Comparison of ENCODE assay signal across 18 cellular contexts in genomic region chr20:18988701-18989100, GRCh38.
DNase-seq lines count a peak whose midpoint lies in the region; ATAC-seq and TF ChIP-seq lines count a peak whose summit lies in the region.
"Had no signal": no experiment of that assay in that cellular context is flagged by ENCODE, and none has a peak within 500 bp of the region (broad histone marks: within the 10 kb centered on the region; RNA-seq: fewer than 3 reads in every experiment).

No MANE protein-coding gene starts in this region.

- H3K27ac ChIP-seq in breast epithelium = peak overlapping the region; percentile 5 to 82
- no peak overlapping the region for H3K27ac ChIP-seq in mammary epithelial cell (ENCODE audit: insufficient read depth, low read depth, low read length)
- no peak overlapping the region for H3K27ac ChIP-seq in mesendoderm (ENCODE audit: low read depth, low read length)
- peak overlapping the region; percentile 53 to 84 for H3K27ac ChIP-seq in testis
- H3K27ac ChIP-seq: 22Rv1, BLaER1, GM23248 had no signal

- H2BK5ac ChIP-seq in mesendoderm (ENCODE audit: low read length) = no peak overlapping the region

- H2AFZ ChIP-seq in mammary epithelial cell (ENCODE audit: low read depth, low read length) = no peak overlapping the region
- H2AFZ ChIP-seq: GM23248 had no signal

- intact Hi-C loops in breast epithelium (cut with DNase I; ENCODE audit: low total_unique reads) = no loop called here
- intact Hi-C loops in mammary epithelial cell (cut with micrococcal nuclease) = no loop called here
- intact Hi-C loops in testis (cut with DNase I; ENCODE audit: low total_unique reads) = loop anchor here (5.0 kb wide), 1 partner anchor 356 kb away; no protein-coding TSS in a partner anchor

- no peak overlapping the region for H3K9ac ChIP-seq in mammary epithelial cell (ENCODE audit: insufficient read depth, low read length)
- no peak overlapping the region for H3K9ac ChIP-seq in mesendoderm (ENCODE audit: low read length)
- H3K9ac ChIP-seq: BLaER1, GM23248 had no signal

- no peak overlapping the region for H2BK15ac ChIP-seq in mesendoderm (replicated peaks; ENCODE audit: low read depth)

- H3K27me3 ChIP-seq in breast epithelium = no peaks in the 10 kb centered on the region
- no peaks in the 10 kb centered on the region for H3K27me3 ChIP-seq in mammary epithelial cell (ENCODE audit: insufficient read depth, low read length)
- H3K27me3 ChIP-seq in mesendoderm (ENCODE audit: insufficient read depth, low read length, poor library complexity) = no peaks in the 10 kb centered on the region
- H3K27me3 ChIP-seq in testis = no peaks in the 10 kb centered on the region
- H3K27me3 ChIP-seq: BLaER1 had no signal

- H3K79me2 ChIP-seq in mammary epithelial cell (ENCODE audit: insufficient read depth, low read length) (no peaks in the 10 kb centered on the region), mesendoderm (ENCODE audit: control insufficient read depth, insufficient read depth, low read length) (no peaks in the 10 kb centered on the region)

- H4K8ac ChIP-seq in mesendoderm (ENCODE audit: low read depth, low read length) = no peak overlapping the region

- BruUV-seq in mammary epithelial cell (replicated peaks; lab: Mats Ljungman, UMichigan) = no TSS peak

- no peak overlapping the region for H3K4ac ChIP-seq in mesendoderm (ENCODE audit: low read depth, low read length)

- no peak overlapping the region for H4K5ac ChIP-seq in mesendoderm (ENCODE audit: low read length)

- H2BK120ac ChIP-seq in mesendoderm (ENCODE audit: low read depth, low read length) = no peak overlapping the region

- no peak overlapping the region for H3K23ac ChIP-seq in mesendoderm (ENCODE audit: low read length)

- peak overlapping the region; percentile 17 for H3K56ac ChIP-seq in mesendoderm (ENCODE audit: low read length)

- H3K9me3 ChIP-seq in breast epithelium (no peaks in the 10 kb centered on the region), mammary epithelial cell (replicated peaks; ENCODE audit: insufficient read depth, low read length) (no peaks in the 10 kb centered on the region), testis (no peaks in the 10 kb centered on the region)

- TF ChIP-seq CTCF in breast epithelium (IDR thresholded peaks at IDR 0.05) (no peak), mammary epithelial cell (conservative IDR thresholded peaks at IDR 0.05 in 1 of 2, IDR thresholded peaks at IDR 0.05 in 1 of 2; ENCODE audit: extremely low read depth in 1 of 2, insufficient read depth in 1 of 2, low read depth in 1 of 2, low read length in 2 of 2) (no peak), testis (IDR thresholded peaks at IDR 0.05) (no peak)

- H3K4me3 ChIP-seq in breast epithelium (no peak overlapping the region), mammary epithelial cell (replicated peaks in 1 of 3; ENCODE audit: insufficient read depth in 1 of 3, low read depth in 2 of 3, low read length in 3 of 3) (no peak overlapping the region), mesendoderm (ENCODE audit: low read length) (no peak overlapping the region), testis (no peak overlapping the region)
- H3K4me3 ChIP-seq: BLaER1, GM23248 had no signal

- peak overlapping the region; percentile 11 for H3K18ac ChIP-seq in mesendoderm (ENCODE audit: low read length)

- H3K79me1 ChIP-seq in mesendoderm (ENCODE audit: low read length) = no peaks in the 10 kb centered on the region

- H3K36me3 ChIP-seq in breast epithelium = no peaks in the 10 kb centered on the region
- no peaks in the 10 kb centered on the region for H3K36me3 ChIP-seq in mammary epithelial cell (ENCODE audit: insufficient read depth, low read length)
- no peaks in the 10 kb centered on the region for H3K36me3 ChIP-seq in mesendoderm (ENCODE audit: control insufficient read depth, insufficient read depth, low read length)
- H3K36me3 ChIP-seq in testis (ENCODE audit: low read depth, missing control alignments) = no peaks in the 10 kb centered on the region
- H3K36me3 ChIP-seq: BLaER1 had no signal

- in situ Hi-C loops in mammary epithelial cell (cut with MboI; ENCODE audit: low sequenced_read_pairs in 2 of 2) = no loop called here

- dilution Hi-C loops in mammary epithelial cell (cut with HindIII; ENCODE audit: low sequenced_read_pairs) = no loop called here

- WGBS in mammary epithelial cell (ENCODE audit: low coverage, missing lambda C conversion rate) = 100% methylated on average over 2 of the region's 3 CpGs
- no CpG with 5 or more reads among the region's 3 CpGs for WGBS in mesendoderm (ENCODE audit: extremely low coverage, insufficient coverage, low lambda C conversion rate)
- WGBS in testis, 2 donors = 62 to 82% methylated on average over 3 of the region's 3 CpGs

- H3K4me2 ChIP-seq in mammary epithelial cell (ENCODE audit: insufficient read depth, low read depth, low read length) (no peak overlapping the region), mesendoderm (ENCODE audit: low read length) (no peak overlapping the region)
- H3K4me2 ChIP-seq: BLaER1 had no signal

- H2AK5ac ChIP-seq in mesendoderm (ENCODE audit: low read length) = no peak overlapping the region

- no peaks in the 10 kb centered on the region for H3K4me1 ChIP-seq in breast epithelium
- no peaks in the 10 kb centered on the region for H3K4me1 ChIP-seq in mammary epithelial cell (ENCODE audit: insufficient read depth, low read length)
- peaks cover 3% of the 10 kb centered on the region for H3K4me1 ChIP-seq in mesendoderm (ENCODE audit: control insufficient read depth, low read depth, low read length)
- peaks cover 38% of the 10 kb centered on the region for H3K4me1 ChIP-seq in testis
- H3K4me1 ChIP-seq: BLaER1 had no signal

- no peaks in the 10 kb centered on the region for H4K20me1 ChIP-seq in mammary epithelial cell (ENCODE audit: insufficient read depth, low read length)
- H4K20me1 ChIP-seq: BLaER1 had no signal

- no peak for ATAC-seq in GM21381 (IDR thresholded peaks at IDR 0.05; ENCODE audit: unreplicated experiment)

- TF ChIP-seq POLR2A in breast epithelium (IDR thresholded peaks at IDR 0.05) = no peak
- no peak for TF ChIP-seq POLR2A in testis (IDR thresholded peaks at IDR 0.05)

- CTCF ChIA-PET in mammary epithelial cell (lab: Charles Lee; ENCODE audit: low non-redundant PET) = no interaction called here

- DNase-seq in breast epithelium (ENCODE audit: low spot score in 2 of 2) (no peak), mammary epithelial cell (no peak), mesendoderm (peak; percentile 70), testis (no peak), MV-4-11 (lab: John Stamatoyannopoulos, UW) (no peak), 8988T (no peak), NCI-H82 (lab: John Stamatoyannopoulos, UW) (no peak)
- DNase-seq: AML-193; Caco-2; CD8-positive, alpha-beta memory T cell; DND-41; GF-D8; GM23248; H9; IMR-90 had no signal

Comparison
In these comparisons a context has a peak if more than half of its experiments do, and no peak if none do; other contexts are left out.
1. H3K27ac ChIP-seq: peak in breast epithelium (2 of 2) and testis (2 of 2); none in mammary epithelial cell (single experiment) and mesendoderm (single experiment).